In genomic region chr6:110800181-110800838, GRCh38 we compare ENCODE assay signal across 16 cellular contexts. TPM values are rescaled to one million over a fixed set of nuclear protein-coding genes. Genes with fewer than 3 reads are reported as not detected.
DNase-seq lines count a peak whose midpoint lies in the region; ATAC-seq, FAIRE-seq and TF ChIP-seq lines count a peak whose summit lies in the region.
"Had no signal": no experiment of that assay in that cellular context is flagged by ENCODE, and none has a peak within 500 bp of the region (broad histone marks: within the 10 kb centered on the region; RNA-seq: fewer than 3 reads in every experiment).

No MANE protein-coding gene starts in this region.

- in situ Hi-C loops in HepG2 (cut with HindIII; ENCODE audit: extremely low pct_ligation_motif_present, low pct_unique_long_range_greater_than_20kb): no loop called here

- TF ChIP-seq POLR2A in HepG2 (IDR thresholded peaks at IDR 0.05; ENCODE audit: insufficient read depth in 1 of 2, low read depth in 2 of 2, low read length in 2 of 2) (no peak), right lobe of liver (IDR thresholded peaks at IDR 0.05) (no peak)

- no peak for TF ChIP-seq RAD21 in HepG2 (CRISPR knock-in tag; IDR thresholded peaks at IDR 0.05)

- ATAC-seq in HepG2: no peak
- no peak for ATAC-seq in right lobe of liver
- ATAC-seq in left ventricle myocardium superior: no peak
- no peak for ATAC-seq in GM19035 (IDR thresholded peaks at IDR 0.05; ENCODE audit: unreplicated experiment)
- ATAC-seq: GM12878 had no signal

- no peaks in the 10 kb centered on the region for H4K20me1 ChIP-seq in HepG2 (ENCODE audit: insufficient read depth, low read length)

- no TSS peak for BruUV-seq in HepG2 (replicated peaks; lab: Mats Ljungman, UMichigan)

- TF ChIP-seq CTCF in HepG2 (CRISPR knock-in tag; IDR thresholded peaks at IDR 0.05) (no peak), right lobe of liver (IDR thresholded peaks at IDR 0.05) (no peak), HEK293 (tag by site-specific recombination; IDR thresholded peaks at IDR 0.05) (no peak)

- CTCF ChIA-PET in HepG2 (lab: Yijun Ruan, JAX; ENCODE audit: low intra/inter-chr PET ratio, low total read pairs) (no interaction called here), HEK293 (lab: Yijun Ruan, JAX) (no interaction called here)

- H3K4me3 ChIP-seq in HepG2 (replicated peaks in 1 of 3; ENCODE audit: insufficient read depth in 1 of 3, low read depth in 2 of 3, low read length in 3 of 3) (no peak overlapping the region), right lobe of liver (no peak overlapping the region), HEK293 (ENCODE audit: low read depth, low read length) (no peak overlapping the region)
- H3K4me3 ChIP-seq: GM12878 had no signal

- intact Hi-C loops in HepG2 (cut with micrococcal nuclease; ENCODE audit: unreplicated experiment) (no loop called here), right lobe of liver (cut with DNase I) (no loop called here), left ventricle myocardium superior (cut with micrococcal nuclease) (no loop called here)

- H3K27me3 ChIP-seq in HepG2 (ENCODE audit: control insufficient read depth in 1 of 2, insufficient read depth in 2 of 2, low read length in 2 of 2) (no peaks in the 10 kb centered on the region), right lobe of liver (no peaks in the 10 kb centered on the region)

- WGBS in HepG2 (ENCODE audit: low lambda C conversion rate): 94% methylated on average over 5 of the region's 5 CpGs
- WGBS in right lobe of liver (ENCODE audit: insufficient coverage, low coverage, low lambda C conversion rate, missing lambda C conversion rate): 91% methylated on average over 5 of the region's 5 CpGs

- no peak overlapping the region for H3K27ac ChIP-seq in HepG2 (ENCODE audit: extremely low read length, insufficient read depth, low read length)
- no peak overlapping the region for H3K27ac ChIP-seq in right lobe of liver
- no peak overlapping the region for H3K27ac ChIP-seq in HEK293 (ENCODE audit: extremely low read depth, low read depth, low read length)

- TF ChIP-seq EP300 in HepG2 (IDR thresholded peaks at IDR 0.05; ENCODE audit: low read depth in 2 of 2, low read length in 2 of 2) (no peak), HepG2 (CRISPR knock-in tag; IDR thresholded peaks at IDR 0.05; ENCODE audit: borderline replicate concordance) (no peak)

- peaks cover 21% of the 10 kb centered on the region for H3K4me1 ChIP-seq in HepG2 (ENCODE audit: insufficient read depth, low read length)
- no peaks in the 10 kb centered on the region for H3K4me1 ChIP-seq in right lobe of liver
- H3K4me1 ChIP-seq in HEK293 (ENCODE audit: control insufficient read depth, insufficient read depth, low read length): no peaks in the 10 kb centered on the region

- DNase-seq in HepG2 (ENCODE audit: low spot score) (no peak), right lobe of liver (no peak), cerebellar cortex (ENCODE audit: low spot score) (peak; percentile 74), left ventricle myocardium superior (no peak), putamen (ENCODE audit: low spot score) (no peak)
- DNase-seq: 8988T; AML-193; CD4-positive, alpha-beta memory T cell; COR-L47; DMS53; HCEC 1CT had no signal

- no peaks in the 10 kb centered on the region for H3K9me3 ChIP-seq in HepG2 (ENCODE audit: low read length)
- H3K9me3 ChIP-seq in right lobe of liver: no peaks in the 10 kb centered on the region
- no peaks in the 10 kb centered on the region for H3K9me3 ChIP-seq in HEK293 (ENCODE audit: control insufficient read depth, insufficient read depth, low read depth, low read length)

- POLR2A ChIA-PET in HepG2 (lab: Yijun Ruan, JAX): interaction anchor here (0.7 to 2.6 kb wide), 3 partner anchors 14 to 74 kb away, joined by 3 to 13 read pairs (median 6); partner anchors contain the start of genes AMD1 and CDK19
- POLR2A ChIA-PET in HEK293 (lab: Yijun Ruan, JAX): interaction anchor here (1.0 kb wide), 1 partner anchor 10 kb away, joined by 3 read pairs; no protein-coding TSS in a partner anchor

- FAIRE-seq in HepG2 (lab: Jason Lieb, UNC): no peak
- FAIRE-seq: GM12878, H1, HTR-8/SVneo had no signal

- H3K9ac ChIP-seq in HepG2 (ENCODE audit: insufficient read depth, low read depth, low read length): no peak overlapping the region

- H3K36me3 ChIP-seq in HepG2 (replicated peaks in 1 of 2; ENCODE audit: control insufficient read depth in 1 of 2, insufficient read depth in 2 of 2, low read length in 2 of 2) (no peaks in the 10 kb centered on the region), right lobe of liver (no peaks in the 10 kb centered on the region), HEK293 (ENCODE audit: control insufficient read depth in 2 of 2, insufficient read depth in 1 of 2, low read length in 2 of 2) (no peaks in the 10 kb centered on the region)

- no peak overlapping the region for H2AFZ ChIP-seq in HepG2 (ENCODE audit: low read length)

- H3K79me2 ChIP-seq in HepG2 (ENCODE audit: insufficient read depth, low read length): peaks cover 54% of the 10 kb centered on the region

- H3K4me2 ChIP-seq in HepG2 (ENCODE audit: low read depth, low read length): 0 out of 2 replicates have a peak overlapping the region, but pooled peaks have one; percentile 39

TF ChIP-seq in HepG2, 621 proteins besides CTCF, POLR2A, EP300 and RAD21 (continues in another document):
- no peak for TF ChIP-seq ZFY (CRISPR knock-in tag; IDR thresholded peaks at IDR 0.05)
- TF ChIP-seq SMYD3 (CRISPR knock-in tag; IDR thresholded peaks at IDR 0.05): no peak
- no peak for TF ChIP-seq ZNF333 (CRISPR knock-in tag; IDR thresholded peaks at IDR 0.05; ENCODE audit: borderline replicate concordance)
- TF ChIP-seq ZNF563 (CRISPR knock-in tag; IDR thresholded peaks at IDR 0.05): no peak
- TF ChIP-seq RFX3 (CRISPR knock-in tag; IDR thresholded peaks at IDR 0.05): no peak
- TF ChIP-seq MIER3 (CRISPR knock-in tag; IDR thresholded peaks at IDR 0.05; ENCODE audit: borderline replicate concordance): no peak
- no peak for TF ChIP-seq ZNF747 (CRISPR knock-in tag; IDR thresholded peaks at IDR 0.05; ENCODE audit: borderline replicate concordance)

TF ChIP-seq in HEK293, 187 proteins besides CTCF, POLR2A, EP300 and RAD21:
- TF ChIP-seq REPIN1 (tag by site-specific recombination; IDR thresholded peaks at IDR 0.05; ENCODE audit: low read depth) (no peak), SETDB1 (IDR thresholded peaks at IDR 0.05; ENCODE audit: insufficient read length, low read length) (peak; percentile 58), ZFP3 (tag by site-specific recombination; IDR thresholded peaks at IDR 0.05; ENCODE audit: low read depth) (no peak), ZNF558 (tag by site-specific recombination; IDR thresholded peaks at IDR 0.05) (no peak), WT1 (tag by site-specific recombination; IDR thresholded peaks at IDR 0.05) (no peak), KLF7 (tag by site-specific recombination; IDR thresholded peaks at IDR 0.05; ENCODE audit: borderline replicate concordance) (no peak)

RNA-seq across cellular contexts. Expression of gene CDK19, which starts 15.0 kb away (rescaled TPM):
- total RNA-seq in HepG2 (2016; rRNA removed; fragmentation: Illumina TruSeq; extraction: Trizol) (13.4 and 20.8 TPM in 2 replicates), right lobe of liver (1 to 10 TPM; 2.8 to 7.9 (median 5.5) TPM), left ventricle myocardium superior (11.0 TPM)
- 7.7 and 10.8 TPM in 2 replicates for total RNA-seq in HepG2 (2016; cell fraction: cytosol; rRNA removed; fragmentation: Illumina TruSeq; extraction: Trizol; ENCODE audit: low read depth)
- total RNA-seq in HepG2 (2016; cell fraction: insoluble cytoplasmic fraction; rRNA removed; fragmentation: Illumina TruSeq; extraction: Trizol): 14.1 and 18.9 TPM in 2 replicates
- 7.2 and 7.7 TPM in 2 replicates for total RNA-seq in HepG2 (2016; cell fraction: membrane; rRNA removed; fragmentation: Illumina TruSeq; extraction: Trizol)
- 15.9 and 20.5 TPM in 2 replicates for total RNA-seq in HepG2 (2016; cell fraction: nucleus; rRNA removed; fragmentation: Illumina TruSeq; extraction: Trizol)
- 22.8 and 27.0 TPM in 2 replicates for polyA plus RNA-seq in HepG2 (2011; rRNA removed)
- 11.7 and 16.3 TPM in 2 replicates for polyA plus RNA-seq in HepG2 (2011; cell fraction: cytosol; rRNA removed)
- 12.3 and 12.7 TPM in 2 replicates for polyA plus RNA-seq in HepG2 (2011; cell fraction: nucleus; rRNA removed)
- 22.1 and 28.8 TPM in 2 replicates for polyA plus RNA-seq in HepG2 (2012)
- 2.0 and 2.3 TPM in 2 replicates for polyA plus RNA-seq in HepG2 (2016; cell fraction: cytosol; fragmentation: Illumina TruSeq; extraction: Trizol; ENCODE audit: low read depth)
- 16.9 and 17.0 TPM in 2 replicates for polyA plus RNA-seq in HepG2 (2016; cell fraction: insoluble cytoplasmic fraction; fragmentation: Illumina TruSeq; extraction: Trizol; ENCODE audit: low read depth)
- 5.5 and 5.7 TPM in 2 replicates for polyA plus RNA-seq in HepG2 (2016; cell fraction: membrane; fragmentation: Illumina TruSeq; extraction: Trizol; ENCODE audit: low read depth)
- polyA plus RNA-seq in HepG2 (2016; cell fraction: nucleus; fragmentation: Illumina TruSeq; extraction: Trizol; ENCODE audit: insufficient read depth, low read depth): 18.9 and 20.6 TPM in 2 replicates
- 7.3 and 19.3 TPM in 2 replicates for polyA minus RNA-seq in HepG2 (2011; rRNA and poly(A)+ RNA removed; ENCODE audit: low replicate concordance)
- polyA minus RNA-seq in HepG2 (2011; cell fraction: cytosol; rRNA and poly(A)+ RNA removed): 17.5 and 18.5 TPM in 2 replicates
- 38.9 and 39.7 TPM in 2 replicates for polyA minus RNA-seq in HepG2 (2011; cell fraction: nucleus; rRNA and poly(A)+ RNA removed)

Comparison
In these comparisons a context has a peak if more than half of its experiments do, and no peak if none do; other contexts are left out.
1. Of the 63 proteins assayed by ChIP-seq in both HepG2 and HEK293: peak only in HepG2: none; only in HEK293: SETDB1; in both: none; in neither: 62.